1 cellular context compared by ENCODE assay signal in the genomic region with DNA sequence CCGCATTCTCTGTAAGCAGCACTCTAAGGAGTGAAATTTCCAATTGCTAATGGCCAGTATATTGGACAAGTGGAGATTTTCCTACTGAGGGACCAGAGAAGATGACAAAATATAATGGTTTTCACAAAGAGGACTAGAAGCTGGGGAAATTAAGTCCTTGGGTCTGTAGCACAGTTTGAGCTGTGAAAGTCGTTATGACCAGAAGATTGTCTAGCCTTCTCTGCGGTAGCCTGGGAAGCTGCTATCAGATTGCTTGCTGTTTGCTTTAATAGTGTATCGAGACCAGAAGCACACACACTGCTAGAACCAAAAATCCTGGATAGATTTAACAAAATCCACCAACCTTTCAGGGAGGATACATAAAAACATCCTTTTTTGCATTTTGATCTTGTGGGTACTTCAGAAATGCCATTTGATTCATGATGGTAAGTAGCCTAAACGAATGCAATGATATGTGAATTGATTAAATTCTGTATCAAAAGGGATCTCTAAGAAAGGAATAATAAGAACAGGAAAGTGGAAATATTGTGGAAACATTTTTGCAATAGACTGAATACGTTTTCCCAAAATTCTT.
TF ChIP-seq lines count a peak whose summit lies in the region.

No MANE protein-coding gene starts in this region.

TF ChIP-seq in IMR-90, 13 proteins besides CTCF, POLR2A, EP300 and RAD21:
- TF ChIP-seq SMC3 (IDR thresholded peaks at IDR 0.05; ENCODE audit: low read depth, low read length) (no peak), RFX5 (IDR thresholded peaks at IDR 0.05; ENCODE audit: low read depth, low read length) (no peak), RCOR1 (IDR thresholded peaks at IDR 0.05; ENCODE audit: insufficient replicate concordance, low read length) (no peak), USF2 (IDR thresholded peaks at IDR 0.05; ENCODE audit: low read depth, low read length) (no peak), BHLHE40 (IDR thresholded peaks at IDR 0.05; ENCODE audit: low read depth, low read length) (no peak), ELK1 (IDR thresholded peaks at IDR 0.05; ENCODE audit: borderline replicate concordance, low read depth, low read length) (no peak), MAFK (IDR thresholded peaks at IDR 0.05; ENCODE audit: low read depth, low read length) (no peak), MAZ (IDR thresholded peaks at IDR 0.05; ENCODE audit: borderline replicate concordance, low read depth, low read length) (no peak), FOS (IDR thresholded peaks at IDR 0.05; ENCODE audit: low read depth, low read length) (no peak), CHD1 (IDR thresholded peaks at IDR 0.05; ENCODE audit: low read depth, low read length) (no peak), CEBPB (IDR thresholded peaks at IDR 0.05; ENCODE audit: low read depth, low read length) (no peak), NFE2L2 (IDR thresholded peaks at IDR 0.05; ENCODE audit: low read depth, low read length) (no peak), MXI1 (IDR thresholded peaks at IDR 0.05; ENCODE audit: borderline replicate concordance, low read depth, low read length) (no peak)
